In the genomic region with DNA sequence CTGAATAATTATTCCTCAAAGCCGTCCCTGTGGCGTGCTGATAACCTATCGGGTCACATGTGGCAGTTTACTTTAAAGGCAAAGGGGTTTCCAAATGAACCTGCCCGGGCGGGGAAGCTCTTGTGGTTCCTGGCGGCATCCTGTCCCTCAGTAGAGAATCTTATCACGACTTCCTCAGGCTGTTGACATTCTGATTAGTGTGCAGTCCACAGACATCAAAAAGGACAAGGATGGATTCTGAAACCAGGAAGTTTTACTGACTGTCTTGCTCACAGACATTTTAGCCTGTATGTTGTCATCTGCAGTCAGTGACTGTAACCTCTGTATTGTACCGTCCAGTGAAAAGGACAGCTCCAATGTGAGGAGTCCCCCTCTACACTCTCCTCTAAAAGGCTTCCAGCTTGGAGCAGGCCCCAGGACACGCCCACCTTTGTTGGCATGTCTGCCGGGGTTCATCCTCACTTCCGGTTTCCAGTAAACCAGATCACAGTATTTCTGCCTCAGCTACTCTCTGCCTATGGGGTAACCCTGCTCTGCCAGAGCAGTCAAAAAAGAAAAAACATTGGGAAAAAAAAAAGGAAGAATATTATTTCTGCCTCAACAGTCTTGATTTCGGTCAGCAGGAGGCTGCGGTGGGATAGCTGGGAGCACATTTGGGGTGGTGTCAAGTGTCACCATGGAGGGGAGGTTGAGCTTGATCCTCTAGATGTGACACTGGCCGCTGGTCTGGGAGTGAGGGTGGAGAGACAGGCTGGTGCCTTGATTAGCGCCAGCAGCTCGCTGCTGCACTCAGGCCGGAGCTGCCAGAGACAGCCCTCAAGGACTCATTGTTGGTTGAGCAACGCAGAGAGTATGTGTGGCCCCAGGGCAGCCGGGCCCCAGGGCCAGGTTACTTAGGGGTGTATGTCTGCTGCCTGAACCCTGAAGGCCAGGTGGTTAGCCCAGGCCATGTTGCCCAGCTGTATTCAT, we compare ENCODE assay signal across 1 cellular context.
TF ChIP-seq lines count a peak whose summit lies in the region.

No MANE protein-coding gene starts in this region.

TF ChIP-seq in HepG2, 621 proteins besides CTCF, POLR2A, EP300 and RAD21 (continued from another document and continues in another):
- TF ChIP-seq, protein P1, sequence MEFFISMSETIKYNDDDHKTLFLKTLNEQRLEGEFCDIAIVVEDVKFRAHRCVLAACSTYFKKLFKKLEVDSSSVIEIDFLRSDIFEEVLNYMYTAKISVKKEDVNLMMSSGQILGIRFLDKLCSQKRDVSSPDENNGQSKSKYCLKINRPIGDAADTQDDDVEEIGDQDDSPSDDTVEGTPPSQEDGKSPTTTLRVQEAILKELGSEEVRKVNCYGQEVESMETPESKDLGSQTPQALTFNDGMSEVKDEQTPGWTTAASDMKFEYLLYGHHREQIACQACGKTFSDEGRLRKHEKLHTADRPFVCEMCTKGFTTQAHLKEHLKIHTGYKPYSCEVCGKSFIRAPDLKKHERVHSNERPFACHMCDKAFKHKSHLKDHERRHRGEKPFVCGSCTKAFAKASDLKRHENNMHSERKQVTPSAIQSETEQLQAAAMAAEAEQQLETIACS (CRISPR knock-in tag; IDR thresholded peaks at IDR 0.05), result no peak
- TF ChIP-seq ZSCAN9 (CRISPR knock-in tag; IDR thresholded peaks at IDR 0.05; ENCODE audit: borderline replicate concordance) (0 out of 2 replicates have a peak, but pooled peaks have one; percentile 38), GATA4 (IDR thresholded peaks at IDR 0.05; ENCODE audit: borderline replicate concordance, low read depth) (peak; percentile 89), ZNF205 (CRISPR knock-in tag; IDR thresholded peaks at IDR 0.05) (peak; percentile 15; the same call in 1 of the 2 replicates), NFE2L1 (CRISPR knock-in tag; IDR thresholded peaks at IDR 0.05; ENCODE audit: borderline replicate concordance) (no peak), ATRX (CRISPR knock-in tag; IDR thresholded peaks at IDR 0.05; ENCODE audit: borderline replicate concordance) (no peak), ZBTB7A (CRISPR knock-in tag; IDR thresholded peaks at IDR 0.05) (no peak), SIN3A (IDR thresholded peaks at IDR 0.05; ENCODE audit: borderline replicate concordance, low read depth, low read length) (0 out of 2 replicates have a peak, but pooled peaks have one; percentile 27), PHF8 (CRISPR knock-in tag; IDR thresholded peaks at IDR 0.05) (peak; percentile 48), CBFB (CRISPR knock-in tag; IDR thresholded peaks at IDR 0.05) (peak; percentile 40), ZNF333 (CRISPR knock-in tag; IDR thresholded peaks at IDR 0.05; ENCODE audit: borderline replicate concordance) (no peak), ZNF12 (CRISPR knock-in tag; IDR thresholded peaks at IDR 0.05) (no peak; the same call in none of the 2 replicates), ZNF510 (CRISPR knock-in tag; IDR thresholded peaks at IDR 0.05; ENCODE audit: low read depth) (no peak), NFE2L2 (IDR thresholded peaks at IDR 0.05; ENCODE audit: low read length) (no peak), SMARCC2 (IDR thresholded peaks at IDR 0.05) (no peak), NCOA1 (CRISPR knock-in tag; IDR thresholded peaks at IDR 0.05) (0 out of 2 replicates have a peak, but pooled peaks have one; percentile 40), ZFP37 (CRISPR knock-in tag; IDR thresholded peaks at IDR 0.05; ENCODE audit: borderline replicate concordance) (no peak), SRSF4 (IDR thresholded peaks at IDR 0.05; ENCODE audit: low read depth, low read length, poor library complexity, severe bottlenecking) (no peak), ZNF772 (CRISPR knock-in tag; IDR thresholded peaks at IDR 0.05) (peak; percentile 86), CREM (IDR thresholded peaks at IDR 0.05) (peak; percentile 79), CREM (CRISPR knock-in tag; IDR thresholded peaks at IDR 0.05) (no peak), ZNF451 (CRISPR knock-in tag; IDR thresholded peaks at IDR 0.05) (0 out of 2 replicates have a peak, but pooled peaks have one; percentile 14), POLR2G (IDR thresholded peaks at IDR 0.05; ENCODE audit: low read depth, low read length) (peak; percentile 57; the same call in 1 of the 2 replicates), HNRNPK (IDR thresholded peaks at IDR 0.05; ENCODE audit: low read depth, low read length, poor library complexity, severe bottlenecking) (no peak), DMAP1 (CRISPR knock-in tag; IDR thresholded peaks at IDR 0.05) (peak; percentile 67; the same call in 1 of the 2 replicates), MIER2 (CRISPR knock-in tag; IDR thresholded peaks at IDR 0.05) (0 out of 2 replicates have a peak, but pooled peaks have one; percentile 34), ZNF878 (CRISPR knock-in tag; IDR thresholded peaks at IDR 0.05) (0 out of 2 replicates have a peak, but pooled peaks have one; percentile 49), JDP2 (CRISPR knock-in tag; IDR thresholded peaks at IDR 0.05; ENCODE audit: borderline replicate concordance) (no peak), KAT8 (CRISPR knock-in tag; IDR thresholded peaks at IDR 0.05) (peak; percentile 34; the same call in 1 of the 2 replicates), JUND (CRISPR knock-in tag; IDR thresholded peaks at IDR 0.05) (no peak), SP4 (CRISPR knock-in tag; IDR thresholded peaks at IDR 0.05) (no peak; the same call in 1 of the 2 replicates), KDM1A (CRISPR knock-in tag; IDR thresholded peaks at IDR 0.05) (0 out of 2 replicates have a peak, but pooled peaks have one; percentile 57), IKZF4 (CRISPR knock-in tag; IDR thresholded peaks at IDR 0.05; ENCODE audit: borderline replicate concordance, low read depth, not compliant biosample characterization) (peak; percentile 54), TCF12 (IDR thresholded peaks at IDR 0.05) (no peak), TCF12 (CRISPR knock-in tag; IDR thresholded peaks at IDR 0.05) (peak; percentile 32; the same call in 1 of the 2 replicates), ZNF331 (CRISPR knock-in tag; IDR thresholded peaks at IDR 0.05) (peak; percentile 60), CC2D1A (CRISPR knock-in tag; IDR thresholded peaks at IDR 0.05) (no peak), GPN1 (CRISPR knock-in tag; IDR thresholded peaks at IDR 0.05; ENCODE audit: borderline replicate concordance) (no peak), PHF21A (CRISPR knock-in tag; IDR thresholded peaks at IDR 0.05) (peak; percentile 76; the same call in 1 of the 2 replicates), GABPB1 (CRISPR knock-in tag; IDR thresholded peaks at IDR 0.05) (peak; percentile 76)
- TF ChIP-seq, protein P2, sequence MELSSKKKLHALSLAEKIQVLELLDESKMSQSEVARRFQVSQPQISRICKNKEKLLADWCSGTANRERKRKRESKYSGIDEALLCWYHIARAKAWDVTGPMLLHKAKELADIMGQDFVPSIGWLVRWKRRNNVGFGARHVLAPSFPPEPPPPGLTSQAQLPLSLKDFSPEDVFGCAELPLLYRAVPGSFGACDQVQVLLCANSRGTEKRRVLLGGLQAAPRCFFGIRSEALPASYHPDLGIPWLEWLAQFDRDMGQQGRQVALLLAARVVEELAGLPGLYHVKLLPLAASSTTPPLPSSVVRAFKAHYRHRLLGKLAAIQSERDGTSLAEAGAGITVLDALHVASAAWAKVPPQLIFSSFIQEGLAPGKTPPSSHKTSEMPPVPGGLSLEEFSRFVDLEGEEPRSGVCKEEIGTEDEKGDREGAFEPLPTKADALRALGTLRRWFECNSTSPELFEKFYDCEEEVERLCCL (CRISPR knock-in tag; IDR thresholded peaks at IDR 0.05; ENCODE audit: borderline replicate concordance), result peak; percentile 28; the same call in 1 of the 2 replicates
- TF ChIP-seq, protein P3, sequence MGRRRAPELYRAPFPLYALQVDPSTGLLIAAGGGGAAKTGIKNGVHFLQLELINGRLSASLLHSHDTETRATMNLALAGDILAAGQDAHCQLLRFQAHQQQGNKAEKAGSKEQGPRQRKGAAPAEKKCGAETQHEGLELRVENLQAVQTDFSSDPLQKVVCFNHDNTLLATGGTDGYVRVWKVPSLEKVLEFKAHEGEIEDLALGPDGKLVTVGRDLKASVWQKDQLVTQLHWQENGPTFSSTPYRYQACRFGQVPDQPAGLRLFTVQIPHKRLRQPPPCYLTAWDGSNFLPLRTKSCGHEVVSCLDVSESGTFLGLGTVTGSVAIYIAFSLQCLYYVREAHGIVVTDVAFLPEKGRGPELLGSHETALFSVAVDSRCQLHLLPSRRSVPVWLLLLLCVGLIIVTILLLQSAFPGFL (CRISPR knock-in tag; IDR thresholded peaks at IDR 0.05), result no peak
- TF ChIP-seq, protein P4, sequence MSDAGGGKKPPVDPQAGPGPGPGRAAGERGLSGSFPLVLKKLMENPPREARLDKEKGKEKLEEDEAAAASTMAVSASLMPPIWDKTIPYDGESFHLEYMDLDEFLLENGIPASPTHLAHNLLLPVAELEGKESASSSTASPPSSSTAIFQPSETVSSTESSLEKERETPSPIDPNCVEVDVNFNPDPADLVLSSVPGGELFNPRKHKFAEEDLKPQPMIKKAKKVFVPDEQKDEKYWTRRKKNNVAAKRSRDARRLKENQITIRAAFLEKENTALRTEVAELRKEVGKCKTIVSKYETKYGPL (CRISPR knock-in tag; IDR thresholded peaks at IDR 0.05), result no peak
- TF ChIP-seq, protein P5, sequence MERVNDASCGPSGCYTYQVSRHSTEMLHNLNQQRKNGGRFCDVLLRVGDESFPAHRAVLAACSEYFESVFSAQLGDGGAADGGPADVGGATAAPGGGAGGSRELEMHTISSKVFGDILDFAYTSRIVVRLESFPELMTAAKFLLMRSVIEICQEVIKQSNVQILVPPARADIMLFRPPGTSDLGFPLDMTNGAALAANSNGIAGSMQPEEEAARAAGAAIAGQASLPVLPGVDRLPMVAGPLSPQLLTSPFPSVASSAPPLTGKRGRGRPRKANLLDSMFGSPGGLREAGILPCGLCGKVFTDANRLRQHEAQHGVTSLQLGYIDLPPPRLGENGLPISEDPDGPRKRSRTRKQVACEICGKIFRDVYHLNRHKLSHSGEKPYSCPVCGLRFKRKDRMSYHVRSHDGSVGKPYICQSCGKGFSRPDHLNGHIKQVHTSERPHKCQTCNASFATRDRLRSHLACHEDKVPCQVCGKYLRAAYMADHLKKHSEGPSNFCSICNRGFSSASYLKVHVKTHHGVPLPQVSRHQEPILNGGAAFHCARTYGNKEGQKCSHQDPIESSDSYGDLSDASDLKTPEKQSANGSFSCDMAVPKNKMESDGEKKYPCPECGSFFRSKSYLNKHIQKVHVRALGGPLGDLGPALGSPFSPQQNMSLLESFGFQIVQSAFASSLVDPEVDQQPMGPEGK (CRISPR knock-in tag; IDR thresholded peaks at IDR 0.05), result 0 out of 2 replicates have a peak, but pooled peaks have one; percentile 31
- TF ChIP-seq, protein P6, sequence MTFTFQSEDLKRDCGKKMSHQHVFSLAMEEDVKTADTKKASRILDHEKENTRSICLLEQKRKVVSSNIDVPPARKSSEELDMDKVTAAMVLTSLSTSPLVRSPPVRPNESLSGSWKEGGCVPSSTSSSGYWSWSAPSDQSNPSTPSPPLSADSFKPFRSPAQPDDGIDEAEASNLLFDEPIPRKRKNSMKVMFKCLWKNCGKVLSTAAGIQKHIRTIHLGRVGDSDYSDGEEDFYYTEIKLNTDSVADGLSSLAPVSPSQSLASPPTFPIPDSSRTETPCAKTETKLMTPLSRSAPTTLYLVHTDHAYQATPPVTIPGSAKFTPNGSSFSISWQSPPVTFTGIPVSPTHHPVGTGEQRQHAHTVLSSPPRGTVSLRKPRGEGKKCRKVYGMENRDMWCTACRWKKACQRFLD (CRISPR knock-in tag; IDR thresholded peaks at IDR 0.05; ENCODE audit: borderline replicate concordance), result no peak; the same call in 1 of the 2 replicates
- TF ChIP-seq, protein P7, sequence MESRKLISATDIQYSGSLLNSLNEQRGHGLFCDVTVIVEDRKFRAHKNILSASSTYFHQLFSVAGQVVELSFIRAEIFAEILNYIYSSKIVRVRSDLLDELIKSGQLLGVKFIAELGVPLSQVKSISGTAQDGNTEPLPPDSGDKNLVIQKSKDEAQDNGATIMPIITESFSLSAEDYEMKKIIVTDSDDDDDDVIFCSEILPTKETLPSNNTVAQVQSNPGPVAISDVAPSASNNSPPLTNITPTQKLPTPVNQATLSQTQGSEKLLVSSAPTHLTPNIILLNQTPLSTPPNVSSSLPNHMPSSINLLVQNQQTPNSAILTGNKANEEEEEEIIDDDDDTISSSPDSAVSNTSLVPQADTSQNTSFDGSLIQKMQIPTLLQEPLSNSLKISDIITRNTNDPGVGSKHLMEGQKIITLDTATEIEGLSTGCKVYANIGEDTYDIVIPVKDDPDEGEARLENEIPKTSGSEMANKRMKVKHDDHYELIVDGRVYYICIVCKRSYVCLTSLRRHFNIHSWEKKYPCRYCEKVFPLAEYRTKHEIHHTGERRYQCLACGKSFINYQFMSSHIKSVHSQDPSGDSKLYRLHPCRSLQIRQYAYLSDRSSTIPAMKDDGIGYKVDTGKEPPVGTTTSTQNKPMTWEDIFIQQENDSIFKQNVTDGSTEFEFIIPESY (CRISPR knock-in tag; IDR thresholded peaks at IDR 0.05), result peak; percentile 84
- TF ChIP-seq, protein P8, sequence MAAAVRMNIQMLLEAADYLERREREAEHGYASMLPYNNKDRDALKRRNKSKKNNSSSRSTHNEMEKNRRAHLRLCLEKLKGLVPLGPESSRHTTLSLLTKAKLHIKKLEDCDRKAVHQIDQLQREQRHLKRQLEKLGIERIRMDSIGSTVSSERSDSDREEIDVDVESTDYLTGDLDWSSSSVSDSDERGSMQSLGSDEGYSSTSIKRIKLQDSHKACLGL (CRISPR knock-in tag; IDR thresholded peaks at IDR 0.05), result no peak
- TF ChIP-seq, protein P9, sequence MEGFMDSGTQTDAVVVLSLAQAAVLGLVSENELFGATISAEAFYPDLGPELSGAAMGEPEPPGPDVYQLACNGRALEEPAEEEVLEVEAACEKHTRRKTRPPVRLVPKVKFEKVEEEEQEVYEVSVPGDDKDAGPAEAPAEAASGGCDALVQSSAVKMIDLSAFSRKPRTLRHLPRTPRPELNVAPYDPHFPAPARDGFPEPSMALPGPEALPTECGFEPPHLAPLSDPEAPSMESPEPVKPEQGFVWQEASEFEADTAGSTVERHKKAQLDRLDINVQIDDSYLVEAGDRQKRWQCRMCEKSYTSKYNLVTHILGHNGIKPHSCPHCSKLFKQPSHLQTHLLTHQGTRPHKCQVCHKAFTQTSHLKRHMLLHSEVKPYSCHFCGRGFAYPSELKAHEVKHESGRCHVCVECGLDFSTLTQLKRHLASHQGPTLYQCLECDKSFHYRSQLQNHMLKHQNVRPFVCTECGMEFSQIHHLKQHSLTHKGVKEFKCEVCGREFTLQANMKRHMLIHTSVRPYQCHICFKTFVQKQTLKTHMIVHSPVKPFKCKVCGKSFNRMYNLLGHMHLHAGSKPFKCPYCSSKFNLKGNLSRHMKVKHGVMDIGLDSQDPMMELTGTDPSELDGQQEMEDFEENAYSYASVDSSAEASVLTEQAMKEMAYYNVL (CRISPR knock-in tag; IDR thresholded peaks at IDR 0.05; ENCODE audit: borderline replicate concordance), result no peak; the same call in 1 of the 2 replicates
- TF ChIP-seq, protein P10, sequence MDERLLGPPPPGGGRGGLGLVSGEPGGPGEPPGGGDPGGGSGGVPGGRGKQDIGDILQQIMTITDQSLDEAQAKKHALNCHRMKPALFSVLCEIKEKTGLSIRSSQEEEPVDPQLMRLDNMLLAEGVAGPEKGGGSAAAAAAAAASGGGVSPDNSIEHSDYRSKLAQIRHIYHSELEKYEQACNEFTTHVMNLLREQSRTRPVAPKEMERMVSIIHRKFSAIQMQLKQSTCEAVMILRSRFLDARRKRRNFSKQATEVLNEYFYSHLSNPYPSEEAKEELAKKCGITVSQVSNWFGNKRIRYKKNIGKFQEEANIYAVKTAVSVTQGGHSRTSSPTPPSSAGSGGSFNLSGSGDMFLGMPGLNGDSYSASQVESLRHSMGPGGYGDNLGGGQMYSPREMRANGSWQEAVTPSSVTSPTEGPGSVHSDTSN (CRISPR knock-in tag; IDR thresholded peaks at IDR 0.05), result no peak
